19 cellular contexts compared by ENCODE assay signal in the genomic region with DNA sequence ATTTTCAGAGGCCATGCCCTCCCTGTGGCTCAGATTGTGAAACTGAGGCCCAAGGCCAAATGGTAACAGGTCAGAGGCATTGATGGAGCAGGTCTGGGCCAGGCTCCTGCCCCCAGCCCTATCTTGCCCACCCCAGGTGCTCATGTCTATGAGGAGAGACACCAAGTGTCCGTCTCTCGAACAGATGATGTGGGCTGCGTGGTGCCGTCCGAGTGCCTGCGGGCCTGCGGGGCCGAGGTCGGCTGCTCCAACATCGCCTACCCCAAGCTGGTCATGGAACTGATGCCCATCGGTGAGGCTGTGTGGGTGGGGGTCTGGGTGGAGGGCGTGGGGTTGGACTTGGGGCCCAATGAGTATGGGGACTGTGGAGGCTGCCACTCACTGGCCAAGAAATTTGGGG. TPM values are rescaled to one million over a fixed set of nuclear protein-coding genes. Genes with fewer than 3 reads are reported as not detected.
"Had no signal": no experiment of that assay in that cellular context is flagged by ENCODE, and none has a peak within 500 bp of the region (broad histone marks: within the 10 kb centered on the region; RNA-seq: fewer than 3 reads in every experiment).

No MANE protein-coding gene starts in this region.

- H3K27me3 ChIP-seq: esophagus squamous epithelium, hepatocyte, ovary, right lobe of liver, testis, upper lobe of right lung had no signal

- H3K27ac ChIP-seq: gastroesophageal sphincter, hepatocyte, ovary, right lobe of liver, testis, tibial nerve, upper lobe of right lung had no signal

- H2AFZ ChIP-seq: hepatocyte had no signal

- H3K9me3 ChIP-seq: esophagus squamous epithelium, gastroesophageal sphincter, ovary, right lobe of liver, testis, tibial nerve, upper lobe of right lung had no signal

- FAIRE-seq: bronchial epithelial cell had no signal

- H3K4me2 ChIP-seq: hepatocyte had no signal

- H3K36me3 ChIP-seq: esophagus squamous epithelium, gastroesophageal sphincter, ovary, right lobe of liver, tibial nerve, upper lobe of right lung had no signal

- H3K4me1 ChIP-seq: gastroesophageal sphincter, right lobe of liver, testis, tibial nerve, upper lobe of right lung had no signal

- H3K4me3 ChIP-seq: esophagus squamous epithelium, gastroesophageal sphincter, hepatocyte, lung, ovary, right lobe of liver, testis, tibial nerve, upper lobe of right lung had no signal

- H3K79me2 ChIP-seq: hepatocyte had no signal

- ATAC-seq: gastroesophageal sphincter; naive thymus-derived CD4-positive, alpha-beta T cell; right lobe of liver; stimulated activated memory B cell treated with anti-CD40 and anti-IgM and Interleukin-4, amounts not matched to agents 10 μg/mL and 1 μg/mL and 100 μg/mL, for 72 hours; upper lobe of right lung had no signal

- DNase-seq: esophagus squamous epithelium; glutamatergic neuron; mesenchymal stem cell; midbrain; nephron progenitor cell; ovary; stimulated activated CD4-positive, alpha-beta T cell treated with anti-CD3 and anti-CD28 coated beads, Interleukin-15, amount 100 ng/mL, for 24 hours; stimulated activated CD4-positive, alpha-beta T cell treated with anti-CD3 and anti-CD28 coated beads, Interleukin-1b, Interleukin-23, amount 100 ng/mL, for 48 hours; stimulated activated CD4-positive, alpha-beta T cell treated with anti-CD3 and anti-CD28 coated beads, Interleukin-4, amount 100 ng/mL, for 24 hours; testis; upper lobe of right lung had no signal

RNA-seq across cellular contexts. Expression of gene GRAP, which starts 33.5 kb away (rescaled TPM):
- total RNA-seq: bronchial epithelial cell, hepatocyte had no signal
